1 cellular context compared by ENCODE assay signal in the genomic region with DNA sequence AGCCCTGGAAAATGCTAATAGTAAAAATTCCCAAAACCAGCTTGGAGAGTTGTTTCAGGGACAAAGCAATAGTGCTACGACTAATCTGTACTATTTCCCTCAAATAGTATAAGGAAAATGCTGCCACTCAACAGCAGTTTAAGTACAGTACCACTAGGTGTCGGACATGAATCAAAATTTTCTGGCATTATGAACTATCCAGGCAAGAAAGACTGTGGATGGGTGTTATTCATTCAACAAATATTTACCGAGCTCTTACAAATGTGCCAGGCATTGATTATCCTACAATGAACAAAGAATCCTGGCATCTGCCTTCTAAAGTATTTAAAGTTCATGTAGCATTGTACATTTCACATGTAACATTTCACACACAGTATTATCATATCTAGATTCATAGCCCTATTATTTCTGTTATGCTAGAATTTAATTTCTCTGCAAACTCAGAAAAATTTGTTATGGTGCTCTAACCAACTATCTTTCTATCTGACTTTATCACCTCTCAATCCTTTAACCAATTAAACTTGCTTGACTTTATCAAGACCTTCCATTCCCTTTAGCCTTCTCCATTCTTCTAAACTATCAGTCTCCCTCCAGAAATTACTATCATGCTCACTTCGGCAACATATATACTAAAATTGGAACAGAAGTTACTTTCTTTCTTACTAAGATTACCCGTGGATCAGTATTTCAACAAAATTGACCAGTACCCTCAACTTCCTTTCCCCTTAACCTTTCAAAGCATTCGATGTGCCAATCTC.
TF ChIP-seq lines count a peak whose summit lies in the region.

No MANE protein-coding gene starts in this region.

TF ChIP-seq in K562, 482 proteins besides CTCF, POLR2A, EP300 and RAD21 (continued from another document and continues in another):
- TF ChIP-seq ZNF408 (CRISPR knock-in tag; IDR thresholded peaks at IDR 0.05; ENCODE audit: low read depth) (no peak), ZNF644 (tag; IDR thresholded peaks at IDR 0.05; ENCODE audit: low read depth) (no peak), TBP (optimal IDR thresholded peaks at IDR 0.05; ENCODE audit: low read depth, low read length) (no peak), FUS (optimal IDR thresholded peaks at IDR 0.05; ENCODE audit: low read depth, low read length) (no peak), RBM17 (IDR thresholded peaks at IDR 0.05; ENCODE audit: borderline replicate concordance, low read depth, low read length) (no peak), DPF2 (IDR thresholded peaks at IDR 0.05) (no peak), CCAR2 (IDR thresholded peaks at IDR 0.05; ENCODE audit: low read depth, low read length) (no peak), ARNT (IDR thresholded peaks at IDR 0.05) (no peak), ILF3 (IDR thresholded peaks at IDR 0.05; ENCODE audit: borderline replicate concordance) (no peak), CC2D1A (IDR thresholded peaks at IDR 0.05) (0 out of 2 replicates have a peak, but pooled peaks have one; percentile 23), SMAD3 (CRISPR knock-in tag; conservative IDR thresholded peaks at IDR 0.05) (no peak), ERF (CRISPR knock-in tag; IDR thresholded peaks at IDR 0.05) (no peak), MAFF (IDR thresholded peaks at IDR 0.05; ENCODE audit: low read length) (no peak), NR4A1 (CRISPR knock-in tag; IDR thresholded peaks at IDR 0.05) (no peak), NR4A1 (tag; IDR thresholded peaks at IDR 0.05) (no peak), STAT5B (CRISPR knock-in tag; IDR thresholded peaks at IDR 0.05) (no peak), KLF13 (tag; IDR thresholded peaks at IDR 0.05; ENCODE audit: borderline replicate concordance, low read depth) (no peak), SMARCB1 (IDR thresholded peaks at IDR 0.05; ENCODE audit: insufficient read length, low read depth) (no peak), NCOA4 (IDR thresholded peaks at IDR 0.05; ENCODE audit: partially characterized antibody) (no peak), NR2C1 (IDR thresholded peaks at IDR 0.05) (no peak), NR2C1 (tag; IDR thresholded peaks at IDR 0.05) (no peak), DDX20 (tag; IDR thresholded peaks at IDR 0.05; ENCODE audit: low read depth) (no peak), POLR2G (IDR thresholded peaks at IDR 0.05; ENCODE audit: low read depth, low read length) (no peak), ZNF707 (CRISPR knock-in tag; conservative IDR thresholded peaks at IDR 0.05) (no peak), ZNF830 (CRISPR knock-in tag; IDR thresholded peaks at IDR 0.05) (no peak), RBM22 (IDR thresholded peaks at IDR 0.05; ENCODE audit: low read depth, low read length, poor library complexity, severe bottlenecking) (no peak), HSF4 (CRISPR knock-in tag; IDR thresholded peaks at IDR 0.05; ENCODE audit: borderline replicate concordance) (no peak), RBM15 (IDR thresholded peaks at IDR 0.05; ENCODE audit: insufficient read depth, low read length) (no peak)
- TF ChIP-seq, protein P1, sequence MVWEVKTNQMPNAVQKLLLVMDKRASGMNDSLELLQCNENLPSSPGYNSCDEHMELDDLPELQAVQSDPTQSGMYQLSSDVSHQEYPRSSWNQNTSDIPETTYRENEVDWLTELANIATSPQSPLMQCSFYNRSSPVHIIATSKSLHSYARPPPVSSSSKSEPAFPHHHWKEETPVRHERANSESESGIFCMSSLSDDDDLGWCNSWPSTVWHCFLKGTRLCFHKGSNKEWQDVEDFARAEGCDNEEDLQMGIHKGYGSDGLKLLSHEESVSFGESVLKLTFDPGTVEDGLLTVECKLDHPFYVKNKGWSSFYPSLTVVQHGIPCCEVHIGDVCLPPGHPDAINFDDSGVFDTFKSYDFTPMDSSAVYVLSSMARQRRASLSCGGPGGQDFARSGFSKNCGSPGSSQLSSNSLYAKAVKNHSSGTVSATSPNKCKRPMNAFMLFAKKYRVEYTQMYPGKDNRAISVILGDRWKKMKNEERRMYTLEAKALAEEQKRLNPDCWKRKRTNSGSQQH (CRISPR knock-in tag; IDR thresholded peaks at IDR 0.05) = no peak
- TF ChIP-seq, protein P2, sequence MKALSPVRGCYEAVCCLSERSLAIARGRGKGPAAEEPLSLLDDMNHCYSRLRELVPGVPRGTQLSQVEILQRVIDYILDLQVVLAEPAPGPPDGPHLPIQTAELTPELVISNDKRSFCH (CRISPR knock-in tag; IDR thresholded peaks at IDR 0.05) = no peak
- TF ChIP-seq, protein P2 (tag; IDR thresholded peaks at IDR 0.05) = no peak
- TF ChIP-seq, protein P3, sequence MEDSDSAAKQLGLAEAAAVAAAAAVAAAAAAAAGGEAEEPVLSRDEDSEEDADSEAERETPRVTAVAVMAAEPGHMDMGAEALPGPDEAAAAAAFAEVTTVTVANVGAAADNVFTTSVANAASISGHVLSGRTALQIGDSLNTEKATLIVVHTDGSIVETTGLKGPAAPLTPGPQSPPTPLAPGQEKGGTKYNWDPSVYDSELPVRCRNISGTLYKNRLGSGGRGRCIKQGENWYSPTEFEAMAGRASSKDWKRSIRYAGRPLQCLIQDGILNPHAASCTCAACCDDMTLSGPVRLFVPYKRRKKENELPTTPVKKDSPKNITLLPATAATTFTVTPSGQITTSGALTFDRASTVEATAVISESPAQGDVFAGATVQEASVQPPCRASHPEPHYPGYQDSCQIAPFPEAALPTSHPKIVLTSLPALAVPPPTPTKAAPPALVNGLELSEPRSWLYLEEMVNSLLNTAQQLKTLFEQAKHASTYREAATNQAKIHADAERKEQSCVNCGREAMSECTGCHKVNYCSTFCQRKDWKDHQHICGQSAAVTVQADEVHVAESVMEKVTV (CRISPR knock-in tag; IDR thresholded peaks at IDR 0.05) = peak; percentile 84
- TF ChIP-seq, protein P4, sequence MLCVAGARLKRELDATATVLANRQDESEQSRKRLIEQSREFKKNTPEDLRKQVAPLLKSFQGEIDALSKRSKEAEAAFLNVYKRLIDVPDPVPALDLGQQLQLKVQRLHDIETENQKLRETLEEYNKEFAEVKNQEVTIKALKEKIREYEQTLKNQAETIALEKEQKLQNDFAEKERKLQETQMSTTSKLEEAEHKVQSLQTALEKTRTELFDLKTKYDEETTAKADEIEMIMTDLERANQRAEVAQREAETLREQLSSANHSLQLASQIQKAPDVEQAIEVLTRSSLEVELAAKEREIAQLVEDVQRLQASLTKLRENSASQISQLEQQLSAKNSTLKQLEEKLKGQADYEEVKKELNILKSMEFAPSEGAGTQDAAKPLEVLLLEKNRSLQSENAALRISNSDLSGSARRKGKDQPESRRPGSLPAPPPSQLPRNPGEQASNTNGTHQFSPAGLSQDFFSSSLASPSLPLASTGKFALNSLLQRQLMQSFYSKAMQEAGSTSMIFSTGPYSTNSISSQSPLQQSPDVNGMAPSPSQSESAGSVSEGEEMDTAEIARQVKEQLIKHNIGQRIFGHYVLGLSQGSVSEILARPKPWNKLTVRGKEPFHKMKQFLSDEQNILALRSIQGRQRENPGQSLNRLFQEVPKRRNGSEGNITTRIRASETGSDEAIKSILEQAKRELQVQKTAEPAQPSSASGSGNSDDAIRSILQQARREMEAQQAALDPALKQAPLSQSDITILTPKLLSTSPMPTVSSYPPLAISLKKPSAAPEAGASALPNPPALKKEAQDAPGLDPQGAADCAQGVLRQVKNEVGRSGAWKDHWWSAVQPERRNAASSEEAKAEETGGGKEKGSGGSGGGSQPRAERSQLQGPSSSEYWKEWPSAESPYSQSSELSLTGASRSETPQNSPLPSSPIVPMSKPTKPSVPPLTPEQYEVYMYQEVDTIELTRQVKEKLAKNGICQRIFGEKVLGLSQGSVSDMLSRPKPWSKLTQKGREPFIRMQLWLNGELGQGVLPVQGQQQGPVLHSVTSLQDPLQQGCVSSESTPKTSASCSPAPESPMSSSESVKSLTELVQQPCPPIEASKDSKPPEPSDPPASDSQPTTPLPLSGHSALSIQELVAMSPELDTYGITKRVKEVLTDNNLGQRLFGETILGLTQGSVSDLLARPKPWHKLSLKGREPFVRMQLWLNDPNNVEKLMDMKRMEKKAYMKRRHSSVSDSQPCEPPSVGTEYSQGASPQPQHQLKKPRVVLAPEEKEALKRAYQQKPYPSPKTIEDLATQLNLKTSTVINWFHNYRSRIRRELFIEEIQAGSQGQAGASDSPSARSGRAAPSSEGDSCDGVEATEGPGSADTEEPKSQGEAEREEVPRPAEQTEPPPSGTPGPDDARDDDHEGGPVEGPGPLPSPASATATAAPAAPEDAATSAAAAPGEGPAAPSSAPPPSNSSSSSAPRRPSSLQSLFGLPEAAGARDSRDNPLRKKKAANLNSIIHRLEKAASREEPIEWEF (CRISPR knock-in tag; IDR thresholded peaks at IDR 0.05) = no peak
- TF ChIP-seq, protein P5, sequence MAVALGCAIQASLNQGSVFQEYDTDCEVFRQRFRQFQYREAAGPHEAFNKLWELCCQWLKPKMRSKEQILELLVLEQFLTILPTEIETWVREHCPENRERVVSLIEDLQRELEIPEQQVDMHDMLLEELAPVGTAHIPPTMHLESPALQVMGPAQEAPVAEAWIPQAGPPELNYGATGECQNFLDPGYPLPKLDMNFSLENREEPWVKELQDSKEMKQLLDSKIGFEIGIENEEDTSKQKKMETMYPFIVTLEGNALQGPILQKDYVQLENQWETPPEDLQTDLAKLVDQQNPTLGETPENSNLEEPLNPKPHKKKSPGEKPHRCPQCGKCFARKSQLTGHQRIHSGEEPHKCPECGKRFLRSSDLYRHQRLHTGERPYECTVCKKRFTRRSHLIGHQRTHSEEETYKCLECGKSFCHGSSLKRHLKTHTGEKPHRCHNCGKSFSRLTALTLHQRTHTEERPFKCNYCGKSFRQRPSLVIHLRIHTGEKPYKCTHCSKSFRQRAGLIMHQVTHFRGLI (CRISPR knock-in tag; IDR thresholded peaks at IDR 0.05) = no peak
- TF ChIP-seq, protein P6, sequence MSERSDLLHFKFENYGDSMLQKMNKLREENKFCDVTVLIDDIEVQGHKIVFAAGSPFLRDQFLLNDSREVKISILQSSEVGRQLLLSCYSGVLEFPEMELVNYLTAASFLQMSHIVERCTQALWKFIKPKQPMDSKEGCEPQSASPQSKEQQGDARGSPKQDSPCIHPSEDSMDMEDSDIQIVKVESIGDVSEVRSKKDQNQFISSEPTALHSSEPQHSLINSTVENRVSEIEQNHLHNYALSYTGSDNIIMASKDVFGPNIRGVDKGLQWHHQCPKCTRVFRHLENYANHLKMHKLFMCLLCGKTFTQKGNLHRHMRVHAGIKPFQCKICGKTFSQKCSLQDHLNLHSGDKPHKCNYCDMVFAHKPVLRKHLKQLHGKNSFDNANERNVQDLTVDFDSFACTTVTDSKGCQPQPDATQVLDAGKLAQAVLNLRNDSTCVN (CRISPR knock-in tag; IDR thresholded peaks at IDR 0.05) = no peak
- TF ChIP-seq, protein P7, sequence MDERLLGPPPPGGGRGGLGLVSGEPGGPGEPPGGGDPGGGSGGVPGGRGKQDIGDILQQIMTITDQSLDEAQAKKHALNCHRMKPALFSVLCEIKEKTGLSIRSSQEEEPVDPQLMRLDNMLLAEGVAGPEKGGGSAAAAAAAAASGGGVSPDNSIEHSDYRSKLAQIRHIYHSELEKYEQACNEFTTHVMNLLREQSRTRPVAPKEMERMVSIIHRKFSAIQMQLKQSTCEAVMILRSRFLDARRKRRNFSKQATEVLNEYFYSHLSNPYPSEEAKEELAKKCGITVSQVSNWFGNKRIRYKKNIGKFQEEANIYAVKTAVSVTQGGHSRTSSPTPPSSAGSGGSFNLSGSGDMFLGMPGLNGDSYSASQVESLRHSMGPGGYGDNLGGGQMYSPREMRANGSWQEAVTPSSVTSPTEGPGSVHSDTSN (CRISPR knock-in tag; IDR thresholded peaks at IDR 0.05; ENCODE audit: low read depth) = no peak
- TF ChIP-seq, protein P7 (tag; conservative IDR thresholded peaks at IDR 0.05; ENCODE audit: low read depth) = 0 out of 2 replicates have a peak, but pooled peaks have one; percentile 20
- TF ChIP-seq, protein P8, sequence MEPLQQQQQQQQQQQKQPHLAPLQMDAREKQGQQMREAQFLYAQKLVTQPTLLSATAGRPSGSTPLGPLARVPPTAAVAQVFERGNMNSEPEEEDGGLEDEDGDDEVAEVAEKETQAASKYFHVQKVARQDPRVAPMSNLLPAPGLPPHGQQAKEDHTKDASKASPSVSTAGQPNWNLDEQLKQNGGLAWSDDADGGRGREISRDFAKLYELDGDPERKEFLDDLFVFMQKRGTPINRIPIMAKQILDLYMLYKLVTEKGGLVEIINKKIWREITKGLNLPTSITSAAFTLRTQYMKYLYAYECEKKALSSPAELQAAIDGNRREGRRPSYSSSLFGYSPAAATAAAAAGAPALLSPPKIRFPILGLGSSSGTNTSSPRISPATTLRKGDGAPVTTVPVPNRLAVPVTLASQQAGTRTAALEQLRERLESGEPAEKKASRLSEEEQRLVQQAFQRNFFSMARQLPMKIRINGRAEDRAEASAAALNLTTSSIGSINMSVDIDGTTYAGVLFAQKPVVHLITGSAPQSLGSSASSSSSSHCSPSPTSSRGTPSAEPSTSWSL (CRISPR knock-in tag; IDR thresholded peaks at IDR 0.05; ENCODE audit: borderline replicate concordance) = no peak
- TF ChIP-seq, protein P9, sequence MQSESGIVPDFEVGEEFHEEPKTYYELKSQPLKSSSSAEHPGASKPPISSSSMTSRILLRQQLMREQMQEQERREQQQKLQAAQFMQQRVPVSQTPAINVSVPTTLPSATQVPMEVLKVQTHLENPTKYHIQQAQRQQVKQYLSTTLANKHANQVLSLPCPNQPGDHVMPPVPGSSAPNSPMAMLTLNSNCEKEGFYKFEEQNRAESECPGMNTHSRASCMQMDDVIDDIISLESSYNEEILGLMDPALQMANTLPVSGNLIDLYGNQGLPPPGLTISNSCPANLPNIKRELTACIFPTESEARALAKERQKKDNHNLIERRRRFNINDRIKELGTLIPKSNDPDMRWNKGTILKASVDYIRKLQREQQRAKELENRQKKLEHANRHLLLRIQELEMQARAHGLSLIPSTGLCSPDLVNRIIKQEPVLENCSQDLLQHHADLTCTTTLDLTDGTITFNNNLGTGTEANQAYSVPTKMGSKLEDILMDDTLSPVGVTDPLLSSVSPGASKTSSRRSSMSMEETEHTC (IDR thresholded peaks at IDR 0.05) = no peak
- TF ChIP-seq, protein P10, sequence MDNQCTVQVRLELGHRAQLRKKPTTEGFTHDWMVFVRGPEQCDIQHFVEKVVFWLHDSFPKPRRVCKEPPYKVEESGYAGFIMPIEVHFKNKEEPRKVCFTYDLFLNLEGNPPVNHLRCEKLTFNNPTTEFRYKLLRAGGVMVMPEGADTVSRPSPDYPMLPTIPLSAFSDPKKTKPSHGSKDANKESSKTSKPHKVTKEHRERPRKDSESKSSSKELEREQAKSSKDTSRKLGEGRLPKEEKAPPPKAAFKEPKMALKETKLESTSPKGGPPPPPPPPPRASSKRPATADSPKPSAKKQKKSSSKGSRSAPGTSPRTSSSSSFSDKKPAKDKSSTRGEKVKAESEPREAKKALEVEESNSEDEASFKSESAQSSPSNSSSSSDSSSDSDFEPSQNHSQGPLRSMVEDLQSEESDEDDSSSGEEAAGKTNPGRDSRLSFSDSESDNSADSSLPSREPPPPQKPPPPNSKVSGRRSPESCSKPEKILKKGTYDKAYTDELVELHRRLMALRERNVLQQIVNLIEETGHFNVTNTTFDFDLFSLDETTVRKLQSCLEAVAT (IDR thresholded peaks at IDR 0.05) = no peak
